In genomic region chr20:18405826-18406225, GRCh38 we compare ENCODE assay signal across 18 cellular contexts.
DNase-seq lines count a peak whose midpoint lies in the region; TF ChIP-seq lines count a peak whose summit lies in the region.
"Had no signal": no experiment of that assay in that cellular context is flagged by ENCODE, and none has a peak within 500 bp of the region (broad histone marks: within the 10 kb centered on the region; RNA-seq: fewer than 3 reads in every experiment).

No MANE protein-coding gene starts in this region.

- no peaks in the 10 kb centered on the region for H3K79me1 ChIP-seq in H9 (ENCODE audit: insufficient read depth, low read depth, low read length, poor library complexity, severe bottlenecking)

- peaks cover 2% of the 10 kb centered on the region in 2 experiments; a peak in 3 of 4 replicates for H3K4me1 Mint-ChIP-seq in H9
- H3K4me1 Mint-ChIP-seq in endodermal cell, result no peaks in the 10 kb centered on the region
- H3K4me1 Mint-ChIP-seq: CD8-positive, alpha-beta memory T cell had no signal

- no CpG with 5 or more reads among the region's 8 CpGs for WGBS in H9 (ENCODE audit: extremely low coverage, insufficient read length, low lambda C conversion rate)
- WGBS in endodermal cell (ENCODE audit: insufficient coverage in 1 of 2, insufficient read length in 1 of 2), 2 experiments, result 90 to 91% methylated on average over 8 of the region's 8 CpGs

- H4K5ac ChIP-seq in H9 (ENCODE audit: insufficient read length, low read depth, low read length), result no peak overlapping the region

- H3K4ac ChIP-seq in H9 (ENCODE audit: low read depth, low read length), result no peak overlapping the region

- H3K4me3 Mint-ChIP-seq in H9 (no peak overlapping the region), endodermal cell (no peak overlapping the region)
- H3K4me3 Mint-ChIP-seq: CD4-positive, CD25-positive, alpha-beta regulatory T cell; CD8-positive, alpha-beta memory T cell had no signal

- H3K36me3 ChIP-seq in endodermal cell (ENCODE audit: control insufficient read depth, insufficient read depth, low read length) (no peaks in the 10 kb centered on the region), left ventricle myocardium inferior (peaks cover 16% of the 10 kb centered on the region), Karpas-422 (ENCODE audit: insufficient read depth, low read length) (peaks cover 86% of the 10 kb centered on the region)
- H3K36me3 ChIP-seq: BE2C had no signal

- H3K27ac Mint-ChIP-seq in H9 (peak overlapping the region in 1 of 3 experiments; percentile 55; a peak in 1 of 7 replicates), endodermal cell (no peak overlapping the region)

- DNase-seq in H9, result peak; percentile 50
- peak; percentile 54 for DNase-seq in RPMI7951 (ENCODE audit: low read depth)
- DNase-seq in endodermal cell, result peak; percentile 72
- DNase-seq in left ventricle myocardium inferior, result no peak
- no peak for DNase-seq in activated CD4-positive, CD25-positive, alpha-beta regulatory T cell (lab: John Stamatoyannopoulos, UW)
- DNase-seq in Karpas-422, result no peak
- DNase-seq: ACHN; BE2C; C1 segment of cervical spinal cord; CD4-positive, CD25-positive, alpha-beta regulatory T cell; CD8-positive, alpha-beta memory T cell; COR-L47; DMS 273 treated with DMSO at 0.1 percent for 48 hours; DMS53; DND-41; EL; H7 had no signal

- H2AFZ ChIP-seq in H9 (ENCODE audit: low read length) (no peak overlapping the region), Karpas-422 (ENCODE audit: low read length) (no peak overlapping the region)

- H3K9me3 ChIP-seq in H9 (ENCODE audit: control insufficient read depth, low read depth, low read length) (no peaks in the 10 kb centered on the region), endodermal cell (ENCODE audit: control insufficient read depth, low read length) (peaks cover 6% of the 10 kb centered on the region), left ventricle myocardium inferior (replicated peaks) (peaks cover 10% of the 10 kb centered on the region), Karpas-422 (ENCODE audit: low read length) (peaks cover 23% of the 10 kb centered on the region)
- H3K9me3 ChIP-seq: BE2C had no signal

- no peaks in the 10 kb centered on the region for H3K9me2 ChIP-seq in Karpas-422 (replicated peaks; ENCODE audit: insufficient read depth, low read length)

- no peak overlapping the region for H2BK12ac ChIP-seq in H9 (ENCODE audit: insufficient read length, low read depth, low read length)

- H3K23me2 ChIP-seq in H9 (ENCODE audit: insufficient read length, low read depth, low read length, poor library complexity, severe bottlenecking), result no peaks in the 10 kb centered on the region

- intact Hi-C loops in left ventricle myocardium inferior (cut with micrococcal nuclease), result no loop called here

- TF ChIP-seq CTCF in H9 (conservative IDR thresholded peaks at IDR 0.05), result peak; percentile 48; the same call in 2 of the 3 replicates
- peak; percentile 63 for TF ChIP-seq CTCF in endodermal cell (conservative IDR thresholded peaks at IDR 0.05)
- TF ChIP-seq CTCF in left ventricle myocardium inferior (IDR thresholded peaks at IDR 0.05; ENCODE audit: borderline replicate concordance), result no peak

- H3K9ac ChIP-seq in H9 (ENCODE audit: extremely low read depth, insufficient read length, low read length) (no peak overlapping the region), endodermal cell (ENCODE audit: extremely low read depth, low read length, poor library complexity, severe bottlenecking) (no peak overlapping the region), Karpas-422 (ENCODE audit: low read length) (no peak overlapping the region)

- no peak overlapping the region for H4K91ac ChIP-seq in H9 (ENCODE audit: insufficient read length, low read depth, low read length)

- H3K27me3 Mint-ChIP-seq in H9 (ENCODE audit: low read depth) (no peaks in the 10 kb centered on the region), endodermal cell (ENCODE audit: insufficient read depth) (no peaks in the 10 kb centered on the region)
- H3K27me3 Mint-ChIP-seq: CD4-positive, CD25-positive, alpha-beta regulatory T cell; CD8-positive, alpha-beta memory T cell had no signal

- H2BK5ac ChIP-seq in H9 (ENCODE audit: insufficient read length, low read length), result no peak overlapping the region

- H4K8ac ChIP-seq in H9 (replicated peaks; ENCODE audit: insufficient read length, low read depth, low read length), result no peak overlapping the region

- H3K36me3 Mint-ChIP-seq in H9 (ENCODE audit: insufficient read depth in 1 of 3, low read depth in 3 of 3) (peaks cover 19 to 24% (median 22%) of the 10 kb centered on the region in 3 experiments), endodermal cell (ENCODE audit: low read depth) (peaks cover 29% of the 10 kb centered on the region)

- H3K23ac ChIP-seq in H9 (ENCODE audit: insufficient read length, low read depth, low read length), result no peak overlapping the region

- H3T11ph ChIP-seq in H9 (ENCODE audit: low read length), result no peak overlapping the region

- H2BK120ac ChIP-seq in H9 (ENCODE audit: low read depth, low read length, poor library complexity, severe bottlenecking), result no peak overlapping the region

- no peak overlapping the region for H3K56ac ChIP-seq in H9 (ENCODE audit: insufficient read length, low read depth, low read length)

- no peaks in the 10 kb centered on the region for H3K79me2 ChIP-seq in H9 (ENCODE audit: insufficient read depth, low read length)
- peaks cover 97% of the 10 kb centered on the region for H3K79me2 ChIP-seq in Karpas-422 (ENCODE audit: low read length)

- H3K9me3 Mint-ChIP-seq in H9, result peaks cover 4 to 8% of the 10 kb centered on the region in 2 experiments; a peak in 2 of 5 replicates
- peaks cover 12% of the 10 kb centered on the region for H3K9me3 Mint-ChIP-seq in endodermal cell
- H3K9me3 Mint-ChIP-seq: CD4-positive, CD25-positive, alpha-beta regulatory T cell had no signal

- H3K4me2 ChIP-seq in H9 (ENCODE audit: insufficient read depth, insufficient read length, low read length) (no peak overlapping the region), Karpas-422 (ENCODE audit: low read depth, low read length, poor library complexity, severe bottlenecking) (no peak overlapping the region)

- H4K20me1 ChIP-seq in H9 (ENCODE audit: control insufficient read depth, insufficient read depth, insufficient read length) (no peaks in the 10 kb centered on the region), Karpas-422 (ENCODE audit: insufficient read depth, low read depth, low read length) (no peaks in the 10 kb centered on the region)

- H3K27ac ChIP-seq in H9 (ENCODE audit: insufficient read length, low read depth, low read length), result no peak overlapping the region
- no peak overlapping the region for H3K27ac ChIP-seq in endodermal cell (ENCODE audit: low read depth, low read length)
- no peak overlapping the region for H3K27ac ChIP-seq in left ventricle myocardium inferior (replicated peaks)
- no peak overlapping the region for H3K27ac ChIP-seq in Karpas-422 (ENCODE audit: low read length)

- H3K4me1 ChIP-seq in H9 (ENCODE audit: insufficient read depth, low read length) (no peaks in the 10 kb centered on the region), endodermal cell (ENCODE audit: control insufficient read depth, insufficient read depth, low read length) (no peaks in the 10 kb centered on the region), left ventricle myocardium inferior (peaks cover 9% of the 10 kb centered on the region), Karpas-422 (ENCODE audit: low read length) (peaks cover 10% of the 10 kb centered on the region)
- H3K4me1 ChIP-seq: BE2C had no signal

- no peak overlapping the region for H3K18ac ChIP-seq in H9 (ENCODE audit: insufficient read length, low read depth, low read length)

- no peak overlapping the region for H2BK15ac ChIP-seq in H9 (ENCODE audit: low read depth, low read length)

- no peak overlapping the region for H2BK20ac ChIP-seq in H9 (ENCODE audit: low read depth, low read length, poor library complexity, severe bottlenecking)

- no peaks in the 10 kb centered on the region for H3K27me3 ChIP-seq in H9 (ENCODE audit: insufficient read depth, low read length)
- no peaks in the 10 kb centered on the region for H3K27me3 ChIP-seq in endodermal cell (ENCODE audit: control insufficient read depth, insufficient read depth, low read length, poor library complexity, severe bottlenecking)
- no peaks in the 10 kb centered on the region for H3K27me3 ChIP-seq in left ventricle myocardium inferior (ENCODE audit: low read depth)
- H3K27me3 ChIP-seq in Karpas-422 (ENCODE audit: low read length), result no peaks in the 10 kb centered on the region
- H3K27me3 ChIP-seq: BE2C had no signal

- H3K4me3 ChIP-seq in endodermal cell (ENCODE audit: low read length), result no peak overlapping the region
- no peak overlapping the region for H3K4me3 ChIP-seq in left ventricle myocardium inferior
- no peak overlapping the region for H3K4me3 ChIP-seq in Karpas-422 (ENCODE audit: low read length)
- H3K4me3 ChIP-seq: GM12878 had no signal

- no peak overlapping the region for H2AK5ac ChIP-seq in H9 (ENCODE audit: insufficient read length, low read length)

- no peak overlapping the region for H3K14ac ChIP-seq in H9 (ENCODE audit: insufficient read depth, low read length)

Comparison
In these comparisons a context has a peak if more than half of its experiments do, and no peak if none do; other contexts are left out.
1. DNase-seq: peak in H9 (single experiment), RPMI7951 (single experiment) and endodermal cell (single experiment); none in left ventricle myocardium inferior (single experiment), activated CD4-positive, CD25-positive, alpha-beta regulatory T cell (0 of 4) and Karpas-422 (single experiment).